In genomic region chr5:103605277-103605676, GRCh38 we compare ENCODE assay signal across 24 cellular contexts.
"Had no signal": no experiment of that assay in that cellular context is flagged by ENCODE, and none has a peak within 500 bp of the region (broad histone marks: within the 10 kb centered on the region; RNA-seq: fewer than 3 reads in every experiment).

No MANE protein-coding gene starts in this region.

- DNase-seq: cortex of kidney; dorsolateral prefrontal cortex; effector memory CD4-positive, alpha-beta T cell; gastrocnemius medialis; left colon; left ventricle myocardium superior; mesenchymal stem cell; naive B cell; occipital lobe; right lobe of liver; stimulated activated CD4-positive, alpha-beta T cell treated with anti-CD3 and anti-CD28 coated beads, Interleukin-4, amount 100 ng/mL, for 1 hour; stimulated activated CD8-positive, alpha-beta memory T cell treated with anti-CD3 and anti-CD28 coated beads, Interleukin-4, amount 100 ng/mL, for 48 hours; stimulated activated naive CD8-positive, alpha-beta T cell treated with anti-CD3 and anti-CD28 coated beads, Interleukin-15, Interleukin-2, amounts not matched to agents 100 U/mL and 50 U/mL, for 24 hours; thyroid gland had no signal

- H3K9me3 ChIP-seq: esophagus muscularis mucosa, gastrocnemius medialis, prostate gland, right lobe of liver, suprapubic skin, thyroid gland had no signal

- H3K36me3 ChIP-seq: esophagus muscularis mucosa, gastrocnemius medialis, prostate gland, right lobe of liver, suprapubic skin, thyroid gland had no signal

- H3K36me3 Mint-ChIP-seq: naive B cell; stimulated activated effector memory CD8-positive, alpha-beta T cell treated with anti-CD3 and anti-CD28 coated beads, Interleukin-12 subunit alpha, Interleukin-12 subunit beta, amount 100 ng/mL, for 72 hours; type B pancreatic cell had no signal

- H3K4me3 Mint-ChIP-seq: naive B cell; nephron; stimulated activated effector memory CD8-positive, alpha-beta T cell treated with anti-CD3 and anti-CD28 coated beads, Interleukin-12 subunit alpha, Interleukin-12 subunit beta, amount 100 ng/mL, for 72 hours; type B pancreatic cell had no signal

- H3K79me2 ChIP-seq: parathyroid adenoma had no signal

- H3K4me3 ChIP-seq: dorsolateral prefrontal cortex, esophagus muscularis mucosa, gastrocnemius medialis, lung, prostate gland, right lobe of liver, suprapubic skin, thyroid gland had no signal

- H2AFZ ChIP-seq: parathyroid adenoma had no signal

- H3K27ac Mint-ChIP-seq: naive B cell; nephron; stimulated activated effector memory CD8-positive, alpha-beta T cell treated with anti-CD3 and anti-CD28 coated beads, Interleukin-12 subunit alpha, Interleukin-12 subunit beta, amount 100 ng/mL, for 72 hours; type B pancreatic cell had no signal

- H3K4me1 Mint-ChIP-seq: naive B cell; nephron; stimulated activated effector memory CD8-positive, alpha-beta T cell treated with anti-CD3 and anti-CD28 coated beads, Interleukin-12 subunit alpha, Interleukin-12 subunit beta, amount 100 ng/mL, for 72 hours had no signal

- H3K27ac ChIP-seq: dorsolateral prefrontal cortex, epithelial cell of prostate, esophagus muscularis mucosa, gastrocnemius medialis, parathyroid adenoma, prostate gland, right lobe of liver, suprapubic skin, thyroid gland had no signal

- ATAC-seq: gastrocnemius medialis; left colon; left ventricle myocardium superior; right lobe of liver; stimulated activated effector memory CD8-positive, alpha-beta T cell treated with anti-CD3 and anti-CD28 coated beads, Interleukin-12 subunit alpha, Interleukin-12 subunit beta, amount 100 ng/mL, for 72 hours; stimulated activated naive CD8-positive, alpha-beta T cell treated with anti-CD3 and anti-CD28 coated beads, Interleukin-15, Interleukin-2, amounts not matched to agents 100 U/mL and 50 U/mL, for 24 hours had no signal

- H3K27me3 ChIP-seq: dorsolateral prefrontal cortex, esophagus muscularis mucosa, gastrocnemius medialis, right lobe of liver, suprapubic skin, thyroid gland had no signal

- H3K4me1 ChIP-seq: esophagus muscularis mucosa, gastrocnemius medialis, parathyroid adenoma, prostate gland, suprapubic skin, thyroid gland had no signal

- H3K9ac ChIP-seq: parathyroid adenoma had no signal

- H3K27me3 Mint-ChIP-seq: type B pancreatic cell had no signal

- FAIRE-seq: urothelium cell line had no signal

- H3K9me3 Mint-ChIP-seq: naive B cell, nephron, type B pancreatic cell had no signal
